ENCODE assay signal across 10 cellular contexts in genomic region chr21:29155118-29155932, GRCh38. TPM values are rescaled to one million over a fixed set of nuclear protein-coding genes. Genes with fewer than 3 reads are reported as not detected.
A peak's percentile ranks its signal among the peaks of the same experiment; 100 is the strongest.
DNase-seq lines count a peak whose midpoint lies in the region; ATAC-seq, FAIRE-seq and TF ChIP-seq lines count a peak whose summit lies in the region.
"Had no signal": no experiment of that assay in that cellular context is flagged by ENCODE, and none has a peak within 500 bp of the region (broad histone marks: within the 10 kb centered on the region; RNA-seq: fewer than 3 reads in every experiment).

No MANE protein-coding gene starts in this region.

- no peaks in the 10 kb centered on the region for H3K79me2 ChIP-seq in endothelial cell of umbilical vein (ENCODE audit: control insufficient read depth, insufficient read depth, low read length)

- POLR2A ChIA-PET in endothelial cell of umbilical vein (lab: Charles Lee), result no interaction called here
- POLR2A ChIA-PET in activated CD4-positive, alpha-beta T cell treated with anti-CD3 and anti-CD28 coated beads for 36 hours (lab: Charles Lee), result no interaction called here

- no peak overlapping the region for H3K27ac Mint-ChIP-seq in activated CD4-positive, alpha-beta T cell treated with anti-CD3 and anti-CD28 coated beads for 36 hours
- H3K27ac Mint-ChIP-seq: activated naive CD4-positive, alpha-beta T cell treated with anti-CD3 and anti-CD28 coated beads, Interleukin-2, amount 50 U/mL, for 24 hours had no signal

- no peaks in the 10 kb centered on the region for H4K20me1 ChIP-seq in endothelial cell of umbilical vein (replicated peaks; ENCODE audit: control insufficient read depth, extremely low read depth, insufficient read depth, low read length)

- no peak overlapping the region for H3K27ac ChIP-seq in endothelial cell of umbilical vein (ENCODE audit: insufficient read depth, low read depth, low read length)
- no peak overlapping the region for H3K27ac ChIP-seq in lower lobe of right lung
- H3K27ac ChIP-seq in tibial artery, result peak overlapping the region; percentile 79 to 89

- H3K27me3 ChIP-seq in endothelial cell of umbilical vein (ENCODE audit: control insufficient read depth in 2 of 2, insufficient read depth in 2 of 2, low read length in 2 of 2) (no peaks in the 10 kb centered on the region), lower lobe of right lung (ENCODE audit: low read depth) (no peaks in the 10 kb centered on the region), tibial artery (no peaks in the 10 kb centered on the region)

- dilution Hi-C loops in endothelial cell of umbilical vein (cut with MboI; ENCODE audit: extremely low pct_ligation_motif_present, low sequenced_read_pairs), result no loop called here

- DNase-seq in M059J (ENCODE audit: low read depth), result peak; percentile 79
- peak; percentile 22 for DNase-seq in endothelial cell of umbilical vein (ENCODE audit: low read depth, low spot score)
- peak; percentile 63 for DNase-seq in lower lobe of right lung
- peak; percentile 56 to 82 for DNase-seq in tibial artery
- no peak for DNase-seq in GM13977 (ENCODE audit: low spot score)
- no peak for DNase-seq in cortex of kidney (lab: John Stamatoyannopoulos, UW)
- no peak for DNase-seq in activated CD4-positive, alpha-beta T cell treated with anti-CD3 and anti-CD28 coated beads, Interleukin-2, amount 50 U/mL, for 4 hours
- DNase-seq in activated CD4-positive, alpha-beta T cell treated with anti-CD3 and anti-CD28 coated beads for 36 hours, result no peak
- DNase-seq: NCI-H524 treated with DMSO at 0.1 percent for 48 hours had no signal

- BruUV-seq in endothelial cell of umbilical vein (replicated peaks; lab: Mats Ljungman, UMichigan), result no TSS peak

- peaks cover 2% of the 10 kb centered on the region for H3K27me3 Mint-ChIP-seq in activated CD4-positive, alpha-beta T cell treated with anti-CD3 and anti-CD28 coated beads for 36 hours
- H3K27me3 Mint-ChIP-seq: activated naive CD4-positive, alpha-beta T cell treated with anti-CD3 and anti-CD28 coated beads, Interleukin-2, amount 50 U/mL, for 24 hours had no signal

- H3K4me3 ChIP-seq in endothelial cell of umbilical vein (replicated peaks in 1 of 3; ENCODE audit: insufficient read depth in 1 of 3, low read depth in 1 of 3, low read length in 3 of 3), result peak overlapping the region in 1 of 3 experiments; percentile 7
- peak overlapping the region; percentile 3 for H3K4me3 ChIP-seq in lower lobe of right lung
- H3K4me3 ChIP-seq in tibial artery, result peak overlapping the region; percentile 55

- ATAC-seq in lower lobe of right lung, result peak; percentile 85 to 87
- no peak for ATAC-seq in activated CD4-positive, alpha-beta T cell treated with anti-CD3 and anti-CD28 coated beads for 36 hours

- no peak for TF ChIP-seq CTCF in endothelial cell of umbilical vein (IDR thresholded peaks at IDR 0.05; ENCODE audit: extremely low read depth in 1 of 2, insufficient read depth in 1 of 2, low read depth in 1 of 2, low read length in 2 of 2)
- TF ChIP-seq CTCF in lower lobe of right lung (IDR thresholded peaks at IDR 0.05), result no peak
- TF ChIP-seq CTCF in tibial artery (IDR thresholded peaks at IDR 0.05), result peak; percentile 4 to 25
- TF ChIP-seq CTCF in GM13977 (IDR thresholded peaks at IDR 0.05; ENCODE audit: extremely low read depth, insufficient read depth, missing control alignments), result no peak

- intact Hi-C loops in endothelial cell of umbilical vein (cut with micrococcal nuclease) (no loop called here), lower lobe of right lung (cut with DNase I) (no loop called here), tibial artery (cut with DNase I; ENCODE audit: low total_unique reads) (no loop called here)
- intact Hi-C loops in activated CD4-positive, alpha-beta T cell treated with anti-CD3 and anti-CD28 coated beads for 36 hours (cut with DNase I, micrococcal nuclease), result loop anchor here in 1 of 2 experiments (5.0 kb wide), 1 partner anchor 63 kb away; no protein-coding TSS in a partner anchor

- H3K36me3 Mint-ChIP-seq in activated CD4-positive, alpha-beta T cell treated with anti-CD3 and anti-CD28 coated beads for 36 hours (ENCODE audit: low read depth), result no peaks in the 10 kb centered on the region

- H3K9me3 Mint-ChIP-seq in activated CD4-positive, alpha-beta T cell treated with anti-CD3 and anti-CD28 coated beads for 36 hours (ENCODE audit: low read depth), result no peaks in the 10 kb centered on the region
- H3K9me3 Mint-ChIP-seq: activated naive CD4-positive, alpha-beta T cell treated with anti-CD3 and anti-CD28 coated beads, Interleukin-2, amount 50 U/mL, for 24 hours had no signal

- in situ Hi-C loops in GM13977 (cut with MboI; ENCODE audit: low pct_unique_long_range_greater_than_20kb, low sequenced_read_pairs, unreplicated experiment), result no loop called here

- H3K4me1 ChIP-seq in endothelial cell of umbilical vein (ENCODE audit: control insufficient read depth, extremely low read depth, insufficient read depth, low read length) (no peaks in the 10 kb centered on the region), lower lobe of right lung (no peaks in the 10 kb centered on the region), tibial artery (peaks cover 0 to 59% (median 7%) of the 10 kb centered on the region in 4 donors)

- no peaks in the 10 kb centered on the region for H3K36me3 ChIP-seq in endothelial cell of umbilical vein (ENCODE audit: control insufficient read depth in 2 of 2, extremely low read depth in 1 of 2, insufficient read depth in 2 of 2, low read length in 2 of 2)
- no peaks in the 10 kb centered on the region for H3K36me3 ChIP-seq in lower lobe of right lung
- no peaks in the 10 kb centered on the region for H3K36me3 ChIP-seq in tibial artery

- no peak for TF ChIP-seq POLR2A in endothelial cell of umbilical vein (IDR thresholded peaks at IDR 0.05; ENCODE audit: low read depth, low read length)

- H3K9me3 ChIP-seq in endothelial cell of umbilical vein (replicated peaks; ENCODE audit: control insufficient read depth, insufficient read depth, low read length) (no peaks in the 10 kb centered on the region), lower lobe of right lung (no peaks in the 10 kb centered on the region), tibial artery (no peaks in the 10 kb centered on the region)

- no peaks in the 10 kb centered on the region for H3K4me1 Mint-ChIP-seq in activated CD4-positive, alpha-beta T cell treated with anti-CD3 and anti-CD28 coated beads for 36 hours
- H3K4me1 Mint-ChIP-seq: activated naive CD4-positive, alpha-beta T cell treated with anti-CD3 and anti-CD28 coated beads, Interleukin-2, amount 50 U/mL, for 24 hours had no signal

- H3K4me3 Mint-ChIP-seq in activated CD4-positive, alpha-beta T cell treated with anti-CD3 and anti-CD28 coated beads for 36 hours, result no peak overlapping the region
- H3K4me3 Mint-ChIP-seq: activated naive CD4-positive, alpha-beta T cell treated with anti-CD3 and anti-CD28 coated beads, Interleukin-2, amount 50 U/mL, for 24 hours had no signal

- H3K9me1 ChIP-seq in endothelial cell of umbilical vein (replicated peaks; ENCODE audit: control insufficient read depth, extremely low read depth, insufficient read depth, low read length), result no peaks in the 10 kb centered on the region

- peak; percentile 12 for FAIRE-seq in endothelial cell of umbilical vein (lab: Jason Lieb, UNC)

- CTCF ChIA-PET in endothelial cell of umbilical vein (lab: Charles Lee), result interaction anchor here (1.4 to 1.9 kb wide), 3 partner anchors 9 to 64 kb away, joined by 6 to 12 read pairs (median 8); no protein-coding TSS in a partner anchor
- CTCF ChIA-PET in activated CD4-positive, alpha-beta T cell treated with anti-CD3 and anti-CD28 coated beads for 36 hours (lab: Charles Lee), result interaction anchor here (1.5 kb wide), 1 partner anchor 19 kb away, joined by 4 read pairs; no protein-coding TSS in a partner anchor

- no peak overlapping the region for H3K9ac ChIP-seq in endothelial cell of umbilical vein (replicated peaks; ENCODE audit: extremely low read depth, insufficient read depth, low read length)

- H3K4me2 ChIP-seq in endothelial cell of umbilical vein (ENCODE audit: insufficient read depth, low read length), result peak overlapping the region; percentile 53

- peak overlapping the region; percentile 77 for H2AFZ ChIP-seq in endothelial cell of umbilical vein (ENCODE audit: low read depth, low read length)

TF ChIP-seq in endothelial cell of umbilical vein, 7 proteins besides CTCF, POLR2A, EP300 and RAD21:
- no peak for TF ChIP-seq GATA2 (IDR thresholded peaks at IDR 0.05; ENCODE audit: insufficient read depth, insufficient read length, low read depth, low read length)
- no peak for TF ChIP-seq JUN (IDR thresholded peaks at IDR 0.05; ENCODE audit: borderline replicate concordance, insufficient read depth, insufficient read length, low read depth)
- TF ChIP-seq MYC (IDR thresholded peaks at IDR 0.05; ENCODE audit: low read depth, low read length), result no peak
- TF ChIP-seq FOS (IDR thresholded peaks at IDR 0.05; ENCODE audit: borderline replicate concordance, insufficient read depth, low read length), result no peak
- TF ChIP-seq EZH2 (IDR thresholded peaks at IDR 0.05; ENCODE audit: borderline replicate concordance, low read depth, low read length, severe bottlenecking), result no peak
- no peak for TF ChIP-seq POLR2AphosphoS5 (IDR thresholded peaks at IDR 0.05; ENCODE audit: insufficient read depth, low read depth, low read length)

RNA-seq across cellular contexts. Expression of gene MAP3K7CL, which starts 24.9 kb away (rescaled TPM):
- 10.7 and 14.0 TPM in 2 replicates for total RNA-seq in M059J (2014; rRNA removed; shearing (Covaris generic))
- total RNA-seq in endothelial cell of umbilical vein (8.1 and 10.9 TPM in 2 replicates), lower lobe of right lung (8.3 TPM)
- 4.5 and 6.1 TPM in 2 replicates for polyA plus RNA-seq in endothelial cell of umbilical vein
- polyA plus RNA-seq in endothelial cell of umbilical vein (2011; cell fraction: cytosol; rRNA removed), result 7.1 and 7.2 TPM in 2 replicates
- 12.4 and 15.8 TPM in 2 replicates for polyA plus RNA-seq in endothelial cell of umbilical vein (2011; cell fraction: nucleus; rRNA removed)
- 4.9 and 8.3 TPM in 2 replicates for polyA plus RNA-seq in endothelial cell of umbilical vein (2012)
- polyA minus RNA-seq in endothelial cell of umbilical vein, result 9.3 and 14.8 TPM in 2 replicates
- 1.1 TPM for polyA minus RNA-seq in endothelial cell of umbilical vein (2011; cell fraction: cytosol; rRNA and poly(A)+ RNA removed)
- 12.3 and 13.5 TPM in 2 replicates for polyA minus RNA-seq in endothelial cell of umbilical vein (2011; cell fraction: nucleus; rRNA and poly(A)+ RNA removed)
- total RNA-seq in activated CD4-positive, alpha-beta T cell treated with anti-CD3 and anti-CD28 coated beads for 36 hours, result 1 to 10 TPM; 4.9 to 5.6 TPM

Comparison
In these comparisons a context has a peak if more than half of its experiments do, and no peak if none do; other contexts are left out.
1. DNase-seq: peak in M059J (single experiment), endothelial cell of umbilical vein (single experiment), lower lobe of right lung (single experiment) and tibial artery (2 of 2); none in GM13977 (single experiment), cortex of kidney (single experiment), activated CD4-positive, alpha-beta T cell treated with anti-CD3 and anti-CD28 coated beads, Interleukin-2, amount 50 U/mL, for 4 hours (0 of 2) and activated CD4-positive, alpha-beta T cell treated with anti-CD3 and anti-CD28 coated beads for 36 hours (single experiment).
2. H3K27ac ChIP-seq: peak in tibial artery (2 of 2); none in endothelial cell of umbilical vein (single experiment) and lower lobe of right lung (single experiment).
3. CTCF ChIP-seq: peak in tibial artery (2 of 2); none in endothelial cell of umbilical vein (0 of 2), lower lobe of right lung (single experiment) and GM13977 (single experiment).